In genomic region chr12:24750263-24750662, GRCh38 we compare ENCODE assay signal across 1 cellular context.
A peak's percentile ranks its signal among the peaks of the same experiment; 100 is the strongest.
TF ChIP-seq lines count a peak whose summit lies in the region.

No MANE protein-coding gene starts in this region.

TF ChIP-seq in HepG2, 621 proteins besides CTCF, POLR2A, EP300 and RAD21 (continued from another document and continues in another):
- TF ChIP-seq ATRX (CRISPR knock-in tag; IDR thresholded peaks at IDR 0.05; ENCODE audit: borderline replicate concordance) (no peak), ZIK1 (CRISPR knock-in tag; IDR thresholded peaks at IDR 0.05; ENCODE audit: borderline replicate concordance, low read depth) (no peak), THAP9 (CRISPR knock-in tag; IDR thresholded peaks at IDR 0.05; ENCODE audit: borderline replicate concordance) (no peak), ZBTB39 (CRISPR knock-in tag; IDR thresholded peaks at IDR 0.05) (no peak), NFRKB (IDR thresholded peaks at IDR 0.05) (no peak), GTF3A (CRISPR knock-in tag; conservative IDR thresholded peaks at IDR 0.05) (no peak), HOXD1 (CRISPR knock-in tag; IDR thresholded peaks at IDR 0.05) (no peak), ZNF768 (CRISPR knock-in tag; IDR thresholded peaks at IDR 0.05) (no peak), PRMT3 (CRISPR knock-in tag; IDR thresholded peaks at IDR 0.05; ENCODE audit: borderline replicate concordance, low read depth) (no peak), ETV5 (CRISPR knock-in tag; IDR thresholded peaks at IDR 0.05; ENCODE audit: borderline replicate concordance) (no peak), GATA4 (IDR thresholded peaks at IDR 0.05; ENCODE audit: borderline replicate concordance, low read depth) (no peak), ZNF124 (CRISPR knock-in tag; IDR thresholded peaks at IDR 0.05) (no peak), ZNF20 (CRISPR knock-in tag; IDR thresholded peaks at IDR 0.05) (no peak), ZNF12 (CRISPR knock-in tag; IDR thresholded peaks at IDR 0.05) (no peak), SKI (IDR thresholded peaks at IDR 0.05; ENCODE audit: partially characterized antibody) (no peak), TBL1XR1 (IDR thresholded peaks at IDR 0.05; ENCODE audit: borderline replicate concordance, low read length, partially characterized antibody) (no peak), ZNF329 (CRISPR knock-in tag; IDR thresholded peaks at IDR 0.05; ENCODE audit: low read depth) (no peak), RARA (CRISPR knock-in tag; IDR thresholded peaks at IDR 0.05) (peak; percentile 72), AFF4 (CRISPR knock-in tag; IDR thresholded peaks at IDR 0.05) (peak; percentile 83; the same call in 1 of the 2 replicates), EEA1 (CRISPR knock-in tag; IDR thresholded peaks at IDR 0.05; ENCODE audit: borderline replicate concordance) (no peak), CREM (IDR thresholded peaks at IDR 0.05) (peak; percentile 48; the same call in 1 of the 2 replicates), CREM (CRISPR knock-in tag; IDR thresholded peaks at IDR 0.05) (no peak), CREBL2 (CRISPR knock-in tag; IDR thresholded peaks at IDR 0.05; ENCODE audit: borderline replicate concordance) (no peak), SUZ12 (IDR thresholded peaks at IDR 0.05; ENCODE audit: low read depth, low read length) (no peak), NFYC (CRISPR knock-in tag; IDR thresholded peaks at IDR 0.05) (no peak), FIP1L1 (IDR thresholded peaks at IDR 0.05; ENCODE audit: borderline replicate concordance, insufficient read depth, low read depth, low read length) (no peak), RFX1 (IDR thresholded peaks at IDR 0.05) (no peak), AHDC1 (CRISPR knock-in tag; IDR thresholded peaks at IDR 0.05; ENCODE audit: borderline replicate concordance) (no peak), RXRA (CRISPR knock-in tag; IDR thresholded peaks at IDR 0.05) (peak; percentile 30; the same call in 1 of the 2 replicates), ZC3H4 (CRISPR knock-in tag; IDR thresholded peaks at IDR 0.05; ENCODE audit: borderline replicate concordance) (no peak), NRL (CRISPR knock-in tag; IDR thresholded peaks at IDR 0.05; ENCODE audit: borderline replicate concordance) (no peak), ZNF615 (CRISPR knock-in tag; IDR thresholded peaks at IDR 0.05; ENCODE audit: borderline replicate concordance) (no peak), SIN3A (IDR thresholded peaks at IDR 0.05; ENCODE audit: borderline replicate concordance, low read depth, low read length) (no peak), MAFG (CRISPR knock-in tag; IDR thresholded peaks at IDR 0.05) (no peak), MTF1 (CRISPR knock-in tag; IDR thresholded peaks at IDR 0.05) (no peak), SRF (IDR thresholded peaks at IDR 0.05; ENCODE audit: low read depth, low read length) (no peak), ZNF264 (CRISPR knock-in tag; IDR thresholded peaks at IDR 0.05) (no peak), ELF4 (CRISPR knock-in tag; IDR thresholded peaks at IDR 0.05; ENCODE audit: borderline replicate concordance) (no peak), MYNN (CRISPR knock-in tag; IDR thresholded peaks at IDR 0.05; ENCODE audit: low read depth) (no peak), NFE2L1 (CRISPR knock-in tag; IDR thresholded peaks at IDR 0.05; ENCODE audit: borderline replicate concordance) (no peak), SP5 (CRISPR knock-in tag; IDR thresholded peaks at IDR 0.05; ENCODE audit: borderline replicate concordance, low read depth) (no peak), ZBED4 (CRISPR knock-in tag; IDR thresholded peaks at IDR 0.05; ENCODE audit: borderline replicate concordance) (no peak), ZNF549 (CRISPR knock-in tag; IDR thresholded peaks at IDR 0.05) (no peak), ETV6 (CRISPR knock-in tag; conservative IDR thresholded peaks at IDR 0.05) (no peak), ZNF652 (CRISPR knock-in tag; IDR thresholded peaks at IDR 0.05; ENCODE audit: borderline replicate concordance, low read depth) (no peak), ZNF672 (CRISPR knock-in tag; IDR thresholded peaks at IDR 0.05) (no peak), ZNF253 (CRISPR knock-in tag; IDR thresholded peaks at IDR 0.05; ENCODE audit: borderline replicate concordance) (no peak), FOXC1 (CRISPR knock-in tag; IDR thresholded peaks at IDR 0.05; ENCODE audit: borderline replicate concordance) (no peak), ATAD3A (CRISPR knock-in tag; IDR thresholded peaks at IDR 0.05) (no peak), ZNF792 (CRISPR knock-in tag; IDR thresholded peaks at IDR 0.05) (0 out of 2 replicates have a peak, but pooled peaks have one; percentile 22), ZFP36L1 (CRISPR knock-in tag; IDR thresholded peaks at IDR 0.05) (no peak), RORA (CRISPR knock-in tag; IDR thresholded peaks at IDR 0.05) (no peak), MZF1 (CRISPR knock-in tag; IDR thresholded peaks at IDR 0.05; ENCODE audit: borderline replicate concordance) (no peak)
